ENCODE assay signal across 8 cellular contexts in the genomic region with DNA sequence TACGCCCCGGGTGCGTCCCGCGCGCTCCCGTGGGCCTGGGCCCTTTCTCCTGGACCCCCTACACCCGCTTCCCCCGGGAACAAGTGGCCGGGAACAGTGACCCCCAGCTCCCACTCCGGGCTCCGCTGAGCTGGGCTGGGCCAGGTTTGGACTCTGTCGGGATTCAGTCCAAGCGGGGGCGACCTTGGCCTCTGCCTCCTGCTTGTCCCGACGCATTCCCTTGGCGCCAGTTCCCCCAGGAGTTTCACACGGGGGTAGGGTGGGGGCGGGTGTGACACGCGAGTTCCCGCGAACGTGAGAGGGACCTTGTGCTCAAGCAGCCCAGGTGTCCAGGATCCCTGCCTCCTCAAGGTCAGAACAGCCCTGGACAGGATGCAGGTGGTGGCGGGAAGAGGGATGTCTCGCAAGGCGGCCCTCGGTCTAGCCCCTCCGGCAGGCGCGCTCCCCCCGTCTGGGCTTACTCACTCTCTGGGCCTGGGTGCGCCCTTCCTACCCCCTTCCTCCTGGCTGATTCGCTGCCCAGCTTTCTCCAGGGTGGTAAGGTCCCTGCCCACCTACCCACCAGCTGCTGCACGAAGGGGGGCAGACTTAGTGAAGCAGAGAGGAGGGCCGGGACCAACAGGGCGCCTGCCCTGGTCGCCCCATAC. TPM values are rescaled to one million over a fixed set of nuclear protein-coding genes. Genes with fewer than 3 reads are reported as not detected.
DNase-seq lines count a peak whose midpoint lies in the region; ATAC-seq lines count a peak whose summit lies in the region.

No MANE protein-coding gene starts in this region.

- peak overlapping the region; percentile 43 for H3K4me3 Mint-ChIP-seq in activated T-cell treated with anti-CD3 and anti-CD28 coated beads, Interleukin-2, amount 50 U/mL, for 24 hours
- peak overlapping the region; percentile 29 to 59 for H3K4me3 Mint-ChIP-seq in stimulated activated naive B cell treated with anti-CD40 and anti-IgM and Interleukin-4, amounts not matched to agents 10 μg/mL and 1 μg/mL and 100 μg/mL, for 72 hours

- in situ Hi-C loops in KBM-7 (cut with MboI; ENCODE audit: low pct_unique_long_range_greater_than_20kb, low sequenced_read_pairs) = no loop called here

- DNase-seq in activated T-cell treated with anti-CD3 and anti-CD28 coated beads, Interleukin-2, amount 50 U/mL, for 24 hours = no peak
- DNase-seq in activated T-cell treated with anti-CD3 and anti-CD28 coated beads for 4 hours (no peak), islet precursor cell (peak; percentile 76), KBM-7 (no peak), Ammon's horn (ENCODE audit: low spot score) (no peak)
- DNase-seq in stimulated activated naive B cell treated with anti-CD40 and anti-IgM and Interleukin-4, amounts not matched to agents 10 μg/mL and 1 μg/mL and 100 μg/mL, for 72 hours = no peak

- H3K27ac Mint-ChIP-seq in activated T-cell treated with anti-CD3 and anti-CD28 coated beads, Interleukin-2, amount 50 U/mL, for 24 hours = no peak overlapping the region
- no peak overlapping the region for H3K27ac Mint-ChIP-seq in stimulated activated naive B cell treated with anti-CD40 and anti-IgM and Interleukin-4, amounts not matched to agents 10 μg/mL and 1 μg/mL and 100 μg/mL, for 72 hours

- H3K27ac ChIP-seq in adipose tissue (ENCODE audit: low read depth, low read length) = peak overlapping the region; percentile 89

- peaks cover 1% of the 10 kb centered on the region for H3K36me3 Mint-ChIP-seq in activated T-cell treated with anti-CD3 and anti-CD28 coated beads, Interleukin-2, amount 50 U/mL, for 24 hours (ENCODE audit: low read depth)
- peaks cover 4 to 6% of the 10 kb centered on the region in 2 donors for H3K36me3 Mint-ChIP-seq in stimulated activated naive B cell treated with anti-CD40 and anti-IgM and Interleukin-4, amounts not matched to agents 10 μg/mL and 1 μg/mL and 100 μg/mL, for 72 hours

- WGBS in adipose tissue, 3 donors = 2 to 9% (median 4%) methylated on average over 31 to 39 of the region's 39 CpGs

- no peaks in the 10 kb centered on the region for H3K9me3 Mint-ChIP-seq in activated T-cell treated with anti-CD3 and anti-CD28 coated beads, Interleukin-2, amount 50 U/mL, for 24 hours
- peaks cover 2 to 4% of the 10 kb centered on the region in 2 donors for H3K9me3 Mint-ChIP-seq in stimulated activated naive B cell treated with anti-CD40 and anti-IgM and Interleukin-4, amounts not matched to agents 10 μg/mL and 1 μg/mL and 100 μg/mL, for 72 hours

- H3K27me3 Mint-ChIP-seq in activated T-cell treated with anti-CD3 and anti-CD28 coated beads, Interleukin-2, amount 50 U/mL, for 24 hours = peaks cover 26% of the 10 kb centered on the region
- H3K27me3 Mint-ChIP-seq in stimulated activated naive B cell treated with anti-CD40 and anti-IgM and Interleukin-4, amounts not matched to agents 10 μg/mL and 1 μg/mL and 100 μg/mL, for 72 hours = peaks cover 18 to 22% of the 10 kb centered on the region in 2 donors

- H3K4me1 Mint-ChIP-seq in activated T-cell treated with anti-CD3 and anti-CD28 coated beads, Interleukin-2, amount 50 U/mL, for 24 hours (ENCODE audit: low read depth) = peaks cover 18% of the 10 kb centered on the region
- peaks cover 26 to 42% of the 10 kb centered on the region in 2 donors for H3K4me1 Mint-ChIP-seq in stimulated activated naive B cell treated with anti-CD40 and anti-IgM and Interleukin-4, amounts not matched to agents 10 μg/mL and 1 μg/mL and 100 μg/mL, for 72 hours

- ATAC-seq in stimulated activated naive B cell treated with anti-CD40 and anti-IgM and Interleukin-4, amounts not matched to agents 10 μg/mL and 1 μg/mL and 100 μg/mL, for 72 hours (replicated peaks) = no peak
- ATAC-seq in GM18873 (IDR thresholded peaks at IDR 0.05; ENCODE audit: low FRiP score, unreplicated experiment) = no peak

RNA-seq across cellular contexts. Expression of a gene that starts 0.8 kb away (rescaled TPM):
- 100 to 1,000 TPM in 2 of 3 donors, 10 to 100 TPM in 1; 47.0 to 294 (median 210) TPM for polyA plus RNA-seq in adipose tissue

RNA-seq across cellular contexts. Expression of a gene that starts 11.3 kb away (rescaled TPM):
- 100 to 1,000 TPM in 2 of 3 donors, 10 to 100 TPM in 1; 16.9 to 258 (median 122) TPM for polyA plus RNA-seq in adipose tissue

RNA-seq across cellular contexts. Expression of a gene that starts 15.7 kb away (rescaled TPM):
- polyA plus RNA-seq in adipose tissue = 1 to 10 TPM; 4.6 to 8.1 (median 6.6) TPM

RNA-seq across cellular contexts. Expression of a gene that starts 51.0 kb away (rescaled TPM):
- polyA plus RNA-seq in adipose tissue = 1 to 10 TPM; 1.8 to 2.6 (median 1.8) TPM

RNA-seq across cellular contexts. Expression of a gene that starts 55.8 kb away (rescaled TPM):
- polyA plus RNA-seq in adipose tissue = 10 to 100 TPM; 44.7 to 61.1 (median 53.4) TPM
